Comparison of ENCODE assay signal across 20 cellular contexts in genomic region chr6:47727391-47727790, GRCh38. TPM values are rescaled to one million over a fixed set of nuclear protein-coding genes. Genes with fewer than 3 reads are reported as not detected.
A peak's percentile ranks its signal among the peaks of the same experiment; 100 is the strongest.
DNase-seq lines count a peak whose midpoint lies in the region; ATAC-seq, FAIRE-seq and TF ChIP-seq lines count a peak whose summit lies in the region.
"Had no signal": no experiment of that assay in that cellular context is flagged by ENCODE, and none has a peak within 500 bp of the region (broad histone marks: within the 10 kb centered on the region; RNA-seq: fewer than 3 reads in every experiment).

No MANE protein-coding gene starts in this region.

- H3K27ac Mint-ChIP-seq in astrocyte (ENCODE audit: unreplicated experiment) = no peak overlapping the region
- H3K27ac Mint-ChIP-seq in glutamatergic neuron (ENCODE audit: unreplicated experiment) = no peak overlapping the region
- H3K27ac Mint-ChIP-seq: CD14-positive monocyte; T-helper 1 cell treated with Interleukin-12 subunit alpha and Interleukin-12 subunit beta and Interleukin-4 antibody, amounts not matched to agents 30 μg/mL and 1 μg/mL, for 36 hours had no signal

- H3K36me3 Mint-ChIP-seq in astrocyte (ENCODE audit: low read depth, unreplicated experiment) (no peaks in the 10 kb centered on the region), glutamatergic neuron (ENCODE audit: unreplicated experiment) (no peaks in the 10 kb centered on the region)
- H3K36me3 Mint-ChIP-seq: CD14-positive monocyte had no signal

- peaks cover 9% of the 10 kb centered on the region for H3K4me1 ChIP-seq in HEK293 (ENCODE audit: control insufficient read depth, insufficient read depth, low read length)
- H3K4me1 ChIP-seq in astrocyte (ENCODE audit: insufficient read depth, low read length) = peaks cover 24% of the 10 kb centered on the region
- no peaks in the 10 kb centered on the region for H3K4me1 ChIP-seq in upper lobe of left lung

- no peak overlapping the region for H3K4me2 ChIP-seq in astrocyte (ENCODE audit: low read length)

- H3K27ac ChIP-seq in HEK293 (ENCODE audit: extremely low read depth, low read depth, low read length) = no peak overlapping the region
- H3K27ac ChIP-seq in astrocyte (ENCODE audit: low read depth, low read length) = no peak overlapping the region
- H3K27ac ChIP-seq in upper lobe of left lung = no peak overlapping the region

- H3K79me2 ChIP-seq in astrocyte (ENCODE audit: insufficient read depth, low read length) = no peaks in the 10 kb centered on the region

- POLR2A ChIA-PET in HEK293 (lab: Yijun Ruan, JAX) = no interaction called here

- H3K27me3 ChIP-seq in astrocyte (ENCODE audit: insufficient read depth, low read length) = no peaks in the 10 kb centered on the region
- H3K27me3 ChIP-seq in upper lobe of left lung = no peaks in the 10 kb centered on the region

- H3K4me1 Mint-ChIP-seq in astrocyte (ENCODE audit: low read depth, unreplicated experiment) = peaks cover 21% of the 10 kb centered on the region
- peaks cover 1% of the 10 kb centered on the region for H3K4me1 Mint-ChIP-seq in glutamatergic neuron (ENCODE audit: low read depth, unreplicated experiment)
- H3K4me1 Mint-ChIP-seq: CD14-positive monocyte had no signal

- H3K36me3 ChIP-seq in HEK293 (ENCODE audit: control insufficient read depth in 2 of 2, insufficient read depth in 1 of 2, low read length in 2 of 2) = no peaks in the 10 kb centered on the region
- H3K36me3 ChIP-seq in astrocyte (ENCODE audit: insufficient read depth, low read length) = no peaks in the 10 kb centered on the region
- H3K36me3 ChIP-seq in upper lobe of left lung = no peaks in the 10 kb centered on the region

- DNase-seq in H4 (ENCODE audit: low spot score) (peak; percentile 29), astrocyte (ENCODE audit: low read depth) (peak; percentile 62), kidney tubule cell (ENCODE audit: low spot score) (peak; percentile 32), upper lobe of left lung (no peak), T-helper 1 cell (no peak), glutamatergic neuron (no peak)
- DNase-seq: KBM-7, NCI-H1417, NCI-H187, NCI-H446, RPMI8226, SIG-M5 had no signal

- WGBS in upper lobe of left lung, 2 donors = 52 to 67% methylated on average over 2 of the region's 2 CpGs

- H3K9me3 Mint-ChIP-seq in astrocyte (ENCODE audit: unreplicated experiment) (no peaks in the 10 kb centered on the region), glutamatergic neuron (ENCODE audit: unreplicated experiment) (no peaks in the 10 kb centered on the region)

- H3K9me3 ChIP-seq in HEK293 (ENCODE audit: control insufficient read depth, insufficient read depth, low read depth, low read length) (no peaks in the 10 kb centered on the region), astrocyte (ENCODE audit: insufficient read depth, low read depth, low read length) (no peaks in the 10 kb centered on the region), upper lobe of left lung (no peaks in the 10 kb centered on the region)

- TF ChIP-seq POLR2A in upper lobe of left lung (IDR thresholded peaks at IDR 0.05) = no peak

- no peak overlapping the region for H3K9ac ChIP-seq in astrocyte (ENCODE audit: low read length)

- ATAC-seq in upper lobe of left lung (ENCODE audit: low FRiP score in 2 of 2) = no peak
- ATAC-seq: HCT116, SK-N-SH treated with all-trans-retinoic acid at 6 μM for 48 hours had no signal

- no peak for TF ChIP-seq CTCF in HEK293 (tag by site-specific recombination; IDR thresholded peaks at IDR 0.05)
- no peak for TF ChIP-seq CTCF in astrocyte (IDR thresholded peaks at IDR 0.05; ENCODE audit: insufficient read depth, low read depth, low read length)
- no peak for TF ChIP-seq CTCF in upper lobe of left lung (IDR thresholded peaks at IDR 0.05)
- no peak for TF ChIP-seq CTCF in glutamatergic neuron (IDR thresholded peaks at IDR 0.05; ENCODE audit: partially characterized antibody, unreplicated experiment)

- no peaks in the 10 kb centered on the region for H4K20me1 ChIP-seq in astrocyte (ENCODE audit: insufficient read depth, low read length)

- H3K4me3 Mint-ChIP-seq in astrocyte (ENCODE audit: unreplicated experiment) (no peak overlapping the region), glutamatergic neuron (ENCODE audit: unreplicated experiment) (no peak overlapping the region)
- H3K4me3 Mint-ChIP-seq: CD14-positive monocyte; T-helper 1 cell treated with Interleukin-12 subunit alpha and Interleukin-12 subunit beta and Interleukin-4 antibody, amounts not matched to agents 30 μg/mL and 1 μg/mL, for 36 hours had no signal

- CTCF ChIA-PET in HEK293 (lab: Yijun Ruan, JAX) = interaction anchor here (0.5 to 2.6 kb wide), 5 partner anchors 9 to 314 kb away, joined by 3 to 17 read pairs (median 4); no protein-coding TSS in a partner anchor

- H3K4me3 ChIP-seq in HEK293 (ENCODE audit: low read depth, low read length) = no peak overlapping the region
- no peak overlapping the region for H3K4me3 ChIP-seq in astrocyte (ENCODE audit: insufficient read depth, low read depth, low read length)
- no peak overlapping the region for H3K4me3 ChIP-seq in upper lobe of left lung

- no peak for TF ChIP-seq EP300 in upper lobe of left lung (IDR thresholded peaks at IDR 0.05)

- H2AFZ ChIP-seq in astrocyte (ENCODE audit: low read depth, low read length) = no peak overlapping the region

- FAIRE-seq in astrocyte (lab: Jason Lieb, UNC) = peak; percentile 5
- FAIRE-seq: G401.6, GM19239 had no signal

- H3K27me3 Mint-ChIP-seq in astrocyte (ENCODE audit: low read depth, unreplicated experiment) (no peaks in the 10 kb centered on the region), glutamatergic neuron (ENCODE audit: unreplicated experiment) (no peaks in the 10 kb centered on the region)

TF ChIP-seq in HEK293, 187 proteins besides CTCF, POLR2A, EP300 and RAD21:
- TF ChIP-seq ATF2 (tag by site-specific recombination; IDR thresholded peaks at IDR 0.05; ENCODE audit: low read depth) (no peak), ZNF621 (tag by site-specific recombination; IDR thresholded peaks at IDR 0.05) (no peak), FEZF1 (tag by site-specific recombination; IDR thresholded peaks at IDR 0.05) (0 out of 2 replicates have a peak, but pooled peaks have one; percentile 37), ZNF169 (tag by site-specific recombination; IDR thresholded peaks at IDR 0.05) (no peak), ZNF394 (tag by site-specific recombination; IDR thresholded peaks at IDR 0.05; ENCODE audit: borderline replicate concordance) (no peak)

RNA-seq across cellular contexts. Expression of gene ADGRF4, which starts 29.0 kb away (rescaled TPM):
- total RNA-seq in H4 (2014; rRNA removed; shearing (Covaris generic)) = 0.25 and 0.81 TPM in 2 replicates
- total RNA-seq in astrocyte = 1.2 and 1.4 TPM in 2 replicates
- total RNA-seq in upper lobe of left lung = under 1 TPM in 4 of 6 donors, not detected in 2; 0.15 to 0.20 (median 0.18) TPM
- total RNA-seq in glutamatergic neuron (ENCODE audit: unreplicated experiment) = not detected
- total RNA-seq: OCI-LY7 had no signal

RNA-seq across cellular contexts. Expression of gene OPN5, which starts 54.4 kb away (rescaled TPM):
- total RNA-seq in H4 (2014; rRNA removed; shearing (Covaris generic)) = 0.17 TPM in 1 of 2 replicates, not detected in the other
- not detected in 2 replicates for total RNA-seq in astrocyte
- not detected for total RNA-seq in upper lobe of left lung
- total RNA-seq in glutamatergic neuron (ENCODE audit: unreplicated experiment) = not detected
- total RNA-seq: OCI-LY7 had no signal

Comparison
In these comparisons a context has a peak if more than half of its experiments do, and no peak if none do; other contexts are left out.
1. DNase-seq: peak in H4 (single experiment), astrocyte (single experiment) and kidney tubule cell (single experiment); none in upper lobe of left lung (0 of 2), T-helper 1 cell (0 of 5) and glutamatergic neuron (single experiment).